In genomic region chr12:93165384-93165932, GRCh38 we compare ENCODE assay signal across 28 cellular contexts.
DNase-seq lines count a peak whose midpoint lies in the region; ATAC-seq, FAIRE-seq and TF ChIP-seq lines count a peak whose summit lies in the region.
"Had no signal": no experiment of that assay in that cellular context is flagged by ENCODE, and none has a peak within 500 bp of the region (broad histone marks: within the 10 kb centered on the region; RNA-seq: fewer than 3 reads in every experiment).

No MANE protein-coding gene starts in this region.

- TF ChIP-seq CTCF in cardiac muscle cell (IDR thresholded peaks at IDR 0.05; ENCODE audit: low read depth, low read length) (no peak), right atrium auricular region (IDR thresholded peaks at IDR 0.05) (no peak)

- H3K27me3 ChIP-seq in cardiac muscle cell (no peaks in the 10 kb centered on the region), right atrium auricular region (no peaks in the 10 kb centered on the region)
- H3K27me3 ChIP-seq: breast epithelium, SJSA1, thyroid gland, vagina had no signal

- peaks cover 46% of the 10 kb centered on the region for H3K4me1 Mint-ChIP-seq in memory B cell

- H3K4me3 Mint-ChIP-seq in memory B cell, result no peak overlapping the region
- H3K4me3 Mint-ChIP-seq: activated CD4-positive, alpha-beta T cell treated with anti-CD3 and anti-CD28 coated beads, Interleukin-2, amount 10 ng/mL, durations not matched to agents 24 days and 14 days; activated naive CD8-positive, alpha-beta T cell treated with anti-CD3 and anti-CD28 coated beads for 36 hours had no signal

- peak overlapping the region; percentile 95 for H3K27ac Mint-ChIP-seq in memory B cell
- H3K27ac Mint-ChIP-seq: activated naive CD8-positive, alpha-beta T cell treated with anti-CD3 and anti-CD28 coated beads for 36 hours; progenitor cell of endocrine pancreas had no signal

- H3K4me3 ChIP-seq in cardiac muscle cell (no peak overlapping the region), right atrium auricular region (no peak overlapping the region)
- H3K4me3 ChIP-seq: breast epithelium, SJSA1, thyroid gland, vagina had no signal

- FAIRE-seq in GM19239 (lab: Jason Lieb, UNC), result peak; percentile 80

- no peaks in the 10 kb centered on the region for H3K27me3 Mint-ChIP-seq in memory B cell
- H3K27me3 Mint-ChIP-seq: activated naive CD8-positive, alpha-beta T cell treated with anti-CD3 and anti-CD28 coated beads for 36 hours; IgD-negative memory B cell; progenitor cell of endocrine pancreas had no signal

- H3K36me3 Mint-ChIP-seq in memory B cell, result no peaks in the 10 kb centered on the region
- H3K36me3 Mint-ChIP-seq: activated naive CD8-positive, alpha-beta T cell treated with anti-CD3 and anti-CD28 coated beads for 36 hours; IgD-negative memory B cell had no signal

- peaks cover 2% of the 10 kb centered on the region for H3K9me3 Mint-ChIP-seq in memory B cell
- H3K9me3 Mint-ChIP-seq: activated CD4-positive, alpha-beta T cell treated with anti-CD3 and anti-CD28 coated beads, Interleukin-2, amount 10 ng/mL, durations not matched to agents 24 days and 14 days; activated naive CD8-positive, alpha-beta T cell treated with anti-CD3 and anti-CD28 coated beads for 36 hours had no signal

- no peaks in the 10 kb centered on the region for H3K9me3 ChIP-seq in cardiac muscle cell (ENCODE audit: low read depth)
- H3K9me3 ChIP-seq in right atrium auricular region, result no peaks in the 10 kb centered on the region
- H3K9me3 ChIP-seq: breast epithelium, SJSA1, thyroid gland, vagina had no signal

- H3K27ac ChIP-seq in cardiac muscle cell (peak overlapping the region; percentile 69), right atrium auricular region (no peak overlapping the region)
- H3K27ac ChIP-seq: breast epithelium, epithelial cell of prostate, SJSA1, thyroid gland, vagina had no signal

- ATAC-seq in memory B cell (ENCODE audit: low read depth) (no peak), GM19467 (IDR thresholded peaks at IDR 0.05; ENCODE audit: unreplicated experiment) (no peak)
- ATAC-seq: sciatic nerve had no signal

- DNase-seq in cardiac muscle cell (ENCODE audit: low read depth in 1 of 2, low spot score in 1 of 2) (no peak), right atrium auricular region (ENCODE audit: low spot score) (no peak), GM19239 (ENCODE audit: insufficient read length, low spot score) (no peak), memory B cell (ENCODE audit: low spot score in 2 of 2) (no peak), ecto neural progenitor cell (ENCODE audit: low spot score) (no peak)
- DNase-seq in activated CD8-positive, alpha-beta memory T cell treated with anti-CD3 and anti-CD28 coated beads, Interleukin-2, amount 50 U/mL, for 48 hours, result no peak
- DNase-seq: activated CD4-positive, alpha-beta T cell treated with anti-CD3 and anti-CD28 coated beads, Interleukin-2, amount 10 ng/mL, durations not matched to agents 24 days and 14 days; activated CD8-positive, alpha-beta memory T cell treated with anti-CD3 and anti-CD28 coated beads for 24 hours; activated effector memory CD4-positive, alpha-beta T cell treated with Interleukin-2 at 50 U/mL for 16 hours; activated naive CD8-positive, alpha-beta T cell treated with anti-CD3 and anti-CD28 coated beads for 36 hours; anterior cingulate cortex; DMS53; effector CD8-positive, alpha-beta T cell; GDM1; GOT3; mesenchymal stem cell; NCI-H748 treated with DMSO at 0.1 percent for 48 hours; nucleus accumbens; stimulated activated CD8-positive, alpha-beta memory T cell treated with anti-CD3 and anti-CD28 coated beads, Interleukin-4, amount 100 ng/mL, for 48 hours; thyroid gland had no signal

- H3K4me1 ChIP-seq in cardiac muscle cell (ENCODE audit: low read depth) (peaks cover 14% of the 10 kb centered on the region), right atrium auricular region (no peaks in the 10 kb centered on the region)
- H3K4me1 ChIP-seq: breast epithelium, SJSA1, thyroid gland had no signal

- H3K36me3 ChIP-seq in cardiac muscle cell (no peaks in the 10 kb centered on the region), right atrium auricular region (no peaks in the 10 kb centered on the region)
- H3K36me3 ChIP-seq: breast epithelium, SJSA1, thyroid gland, vagina had no signal
